Comparison of ENCODE assay signal across 8 cellular contexts in the genomic region with DNA sequence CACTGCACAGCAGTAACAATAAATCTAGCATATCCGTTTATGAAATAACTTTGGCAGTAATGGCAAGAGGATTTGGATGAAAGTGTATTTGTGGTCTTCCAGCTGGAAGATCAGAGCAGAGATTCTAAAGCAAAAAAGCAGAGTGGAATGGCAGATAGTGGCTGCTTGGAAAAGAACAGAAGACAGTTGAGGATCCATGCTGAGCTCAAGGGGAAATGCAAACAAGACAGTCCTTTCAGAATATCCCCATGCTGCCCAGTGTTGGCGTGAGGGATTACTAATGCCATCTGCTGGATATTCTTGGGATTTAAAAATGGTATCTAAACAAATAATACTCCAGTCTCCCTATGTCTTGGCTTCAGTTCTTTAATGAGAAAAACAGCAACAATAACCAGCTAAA.
DNase-seq lines count a peak whose midpoint lies in the region; ATAC-seq, FAIRE-seq and TF ChIP-seq lines count a peak whose summit lies in the region.

No MANE protein-coding gene starts in this region.

- H3K36me3 Mint-ChIP-seq in WTC11 = no peaks in the 10 kb centered on the region
- no peaks in the 10 kb centered on the region for H3K36me3 Mint-ChIP-seq in activated CD4-positive, alpha-beta memory T cell treated with anti-CD3 and anti-CD28 coated beads for 36 hours

- WGBS in A549 (ENCODE audit: missing lambda C conversion rate) = 26% methylated on average over 2 of the region's 2 CpGs

- H3K4me3 ChIP-seq in A549 = no peak overlapping the region

- FAIRE-seq in A549 (lab: Jason Lieb, UNC) (no peak), islet of Langerhans (lab: Jason Lieb, UNC) (peak; percentile 30)

- H3K27ac Mint-ChIP-seq in WTC11 = peak overlapping the region; percentile 35
- no peak overlapping the region for H3K27ac Mint-ChIP-seq in activated CD4-positive, alpha-beta memory T cell treated with anti-CD3 and anti-CD28 coated beads for 36 hours

- no peaks in the 10 kb centered on the region for H3K9me3 ChIP-seq in A549

- H3K4me3 Mint-ChIP-seq in WTC11 = no peak overlapping the region
- no peak overlapping the region for H3K4me3 Mint-ChIP-seq in activated CD4-positive, alpha-beta memory T cell treated with anti-CD3 and anti-CD28 coated beads for 36 hours

- intact Hi-C loops in activated CD4-positive, alpha-beta memory T cell treated with anti-CD3 and anti-CD28 coated beads for 36 hours (cut with micrococcal nuclease) = no loop called here

- peak; percentile 15 to 42 for DNase-seq in A549 (ENCODE audit: low read depth in 1 of 2, low spot score in 1 of 2)
- DNase-seq in NCI-H2029 (lab: John Stamatoyannopoulos, UW) = peak; percentile 63
- peak; percentile 23 for DNase-seq in WTC11 (ENCODE audit: low spot score)
- DNase-seq in stimulated activated CD4-positive, alpha-beta T cell treated with anti-CD3 and anti-CD28 coated beads, Interleukin-2, amount 100 ng/mL, for 24 hours = no peak
- DNase-seq in activated CD4-positive, alpha-beta memory T cell treated with anti-CD3 and anti-CD28 coated beads for 36 hours = no peak

- CTCF ChIA-PET in A549 (lab: Yijun Ruan, JAX) (interaction anchor here (0.7 to 1.0 kb wide), 2 partner anchors 24 to 333 kb away, joined by 3 read pairs; no protein-coding TSS in a partner anchor), WTC11 (lab: Charles Lee) (interaction anchor here (0.6 to 1.7 kb wide), 27 partner anchors 11 to 564 kb away, joined by 3 to 9 read pairs (median 3); no protein-coding TSS in a partner anchor)
- CTCF ChIA-PET in activated CD4-positive, alpha-beta memory T cell treated with anti-CD3 and anti-CD28 coated beads for 36 hours (lab: Charles Lee) = no interaction called here

- ATAC-seq in A549 (peak; percentile 87 to 88; a peak in 5 of 6 replicates), GM21576 (IDR thresholded peaks at IDR 0.05; ENCODE audit: unreplicated experiment) (peak; percentile 49), WTC11 (peak; percentile 92), GM18517 (IDR thresholded peaks at IDR 0.05; ENCODE audit: unreplicated experiment) (no peak)

- H3K27ac ChIP-seq in A549 = no peak overlapping the region

- H3K9me3 Mint-ChIP-seq in WTC11 = peaks cover under 1% of the 10 kb centered on the region; the same call in 1 of the 2 replicates
- H3K9me3 Mint-ChIP-seq in activated CD4-positive, alpha-beta memory T cell treated with anti-CD3 and anti-CD28 coated beads for 36 hours = peaks cover 4% of the 10 kb centered on the region

- H3K4me1 Mint-ChIP-seq in WTC11 = peaks cover 28% of the 10 kb centered on the region
- H3K4me1 Mint-ChIP-seq in activated CD4-positive, alpha-beta memory T cell treated with anti-CD3 and anti-CD28 coated beads for 36 hours (ENCODE audit: low read depth) = no peaks in the 10 kb centered on the region

- no peak for TF ChIP-seq POLR2A in A549 (IDR thresholded peaks at IDR 0.05; ENCODE audit: low read length)

- peak; percentile 44 for TF ChIP-seq CTCF in A549 (IDR thresholded peaks at IDR 0.05)
- peak; percentile 47; the same call in 1 of the 2 replicates for TF ChIP-seq CTCF in WTC11 (IDR thresholded peaks at IDR 0.05)

- H3K4me2 ChIP-seq in A549 = no peak overlapping the region

- TF ChIP-seq EP300 in A549 (IDR thresholded peaks at IDR 0.05) = no peak

- no peaks in the 10 kb centered on the region for H3K4me1 ChIP-seq in A549

- POLR2A ChIA-PET in A549 (lab: Yijun Ruan, JAX) (no interaction called here), WTC11 (lab: Charles Lee) (no interaction called here)
- POLR2A ChIA-PET in activated CD4-positive, alpha-beta memory T cell treated with anti-CD3 and anti-CD28 coated beads for 36 hours (lab: Charles Lee) = no interaction called here

- TF ChIP-seq RAD21 in A549 (conservative IDR thresholded peaks at IDR 0.05 in 1 of 2, IDR thresholded peaks at IDR 0.05 in 1 of 2) = peak; percentile 62 to 64

- H3K27me3 Mint-ChIP-seq in WTC11 (ENCODE audit: low read depth) = no peaks in the 10 kb centered on the region
- no peaks in the 10 kb centered on the region for H3K27me3 Mint-ChIP-seq in activated CD4-positive, alpha-beta memory T cell treated with anti-CD3 and anti-CD28 coated beads for 36 hours

TF ChIP-seq in A549, 52 proteins besides CTCF, POLR2A, EP300 and RAD21:
- TF ChIP-seq ZFP36 (IDR thresholded peaks at IDR 0.05; ENCODE audit: borderline replicate concordance, partially characterized antibody) = no peak
- peak; percentile 54 for TF ChIP-seq SMC3 (IDR thresholded peaks at IDR 0.05)

TF ChIP-seq in WTC11, 78 proteins besides CTCF, POLR2A, EP300 and RAD21:
- TF ChIP-seq, protein P1, sequence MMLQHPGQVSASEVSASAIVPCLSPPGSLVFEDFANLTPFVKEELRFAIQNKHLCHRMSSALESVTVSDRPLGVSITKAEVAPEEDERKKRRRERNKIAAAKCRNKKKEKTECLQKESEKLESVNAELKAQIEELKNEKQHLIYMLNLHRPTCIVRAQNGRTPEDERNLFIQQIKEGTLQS (CRISPR knock-in tag; conservative IDR thresholded peaks at IDR 0.05) = no peak
- peak; percentile 71; the same call in 1 of the 2 replicates for TF ChIP-seq ZNF396 (CRISPR knock-in tag; IDR thresholded peaks at IDR 0.05; ENCODE audit: borderline replicate concordance)
- TF ChIP-seq OVOL2 (CRISPR knock-in tag; IDR thresholded peaks at IDR 0.05; ENCODE audit: borderline replicate concordance) = no peak
- peak; percentile 66; the same call in 1 of the 2 replicates for TF ChIP-seq ZNF416 (CRISPR knock-in tag; IDR thresholded peaks at IDR 0.05)
- TF ChIP-seq ZNF423 (CRISPR knock-in tag; IDR thresholded peaks at IDR 0.05) = peak; percentile 19; the same call in 1 of the 2 replicates
- TF ChIP-seq ETV6 (CRISPR knock-in tag; IDR thresholded peaks at IDR 0.05) = peak; percentile 60; the same call in 1 of the 2 replicates
- TF ChIP-seq, protein P2, sequence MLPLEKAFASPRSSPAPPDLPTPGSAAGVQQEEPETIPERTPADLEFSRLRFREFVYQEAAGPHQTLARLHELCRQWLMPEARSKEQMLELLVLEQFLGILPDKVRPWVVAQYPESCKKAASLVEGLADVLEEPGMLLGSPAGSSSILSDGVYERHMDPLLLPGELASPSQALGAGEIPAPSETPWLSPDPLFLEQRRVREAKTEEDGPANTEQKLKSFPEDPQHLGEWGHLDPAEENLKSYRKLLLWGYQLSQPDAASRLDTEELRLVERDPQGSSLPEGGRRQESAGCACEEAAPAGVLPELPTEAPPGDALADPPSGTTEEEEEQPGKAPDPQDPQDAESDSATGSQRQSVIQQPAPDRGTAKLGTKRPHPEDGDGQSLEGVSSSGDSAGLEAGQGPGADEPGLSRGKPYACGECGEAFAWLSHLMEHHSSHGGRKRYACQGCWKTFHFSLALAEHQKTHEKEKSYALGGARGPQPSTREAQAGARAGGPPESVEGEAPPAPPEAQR (CRISPR knock-in tag; IDR thresholded peaks at IDR 0.05) = peak; percentile 46; the same call in 1 of the 2 replicates
- TF ChIP-seq GTF2I (CRISPR knock-in tag; conservative IDR thresholded peaks at IDR 0.05) = peak; percentile 80; the same call in 1 of the 2 replicates

Comparison
In these comparisons a context has a peak if more than half of its experiments do, and no peak if none do; other contexts are left out.
1. DNase-seq: peak in A549 (2 of 2), NCI-H2029 (single experiment) and WTC11 (single experiment); none in stimulated activated CD4-positive, alpha-beta T cell treated with anti-CD3 and anti-CD28 coated beads, Interleukin-2, amount 100 ng/mL, for 24 hours (0 of 2) and activated CD4-positive, alpha-beta memory T cell treated with anti-CD3 and anti-CD28 coated beads for 36 hours (single experiment).